1 cellular context compared by ENCODE assay signal in genomic region chr16:87387942-87388817, GRCh38.
TF ChIP-seq lines count a peak whose summit lies in the region.

No MANE protein-coding gene starts in this region.

TF ChIP-seq in GM23338, 12 proteins besides CTCF, POLR2A, EP300 and RAD21:
- TF ChIP-seq ZNF462 (CRISPR knock-in tag; IDR thresholded peaks at IDR 0.05) (no peak), ZNF331 (CRISPR knock-in tag; IDR thresholded peaks at IDR 0.05; ENCODE audit: low read depth) (no peak), STAT1 (IDR thresholded peaks at IDR 0.05; ENCODE audit: unreplicated experiment) (no peak), EZH2 (IDR thresholded peaks at IDR 0.05; ENCODE audit: low read depth, unreplicated experiment) (no peak), CREB1 (CRISPR knock-in tag; IDR thresholded peaks at IDR 0.05; ENCODE audit: low read depth) (peak; percentile 93), EZH2phosphoT487 (IDR thresholded peaks at IDR 0.05; ENCODE audit: unreplicated experiment) (no peak), ZNF114 (CRISPR knock-in tag; IDR thresholded peaks at IDR 0.05) (no peak), ETS1 (IDR thresholded peaks at IDR 0.05) (peak; percentile 43), JUNB (IDR thresholded peaks at IDR 0.05; ENCODE audit: unreplicated experiment) (no peak), POLR2AphosphoS5 (IDR thresholded peaks at IDR 0.05; ENCODE audit: low read depth) (peak; percentile 65), NANOG (IDR thresholded peaks at IDR 0.05; ENCODE audit: borderline replicate concordance) (no peak; the same call in 1 of the 2 replicates)
- TF ChIP-seq, protein P1, sequence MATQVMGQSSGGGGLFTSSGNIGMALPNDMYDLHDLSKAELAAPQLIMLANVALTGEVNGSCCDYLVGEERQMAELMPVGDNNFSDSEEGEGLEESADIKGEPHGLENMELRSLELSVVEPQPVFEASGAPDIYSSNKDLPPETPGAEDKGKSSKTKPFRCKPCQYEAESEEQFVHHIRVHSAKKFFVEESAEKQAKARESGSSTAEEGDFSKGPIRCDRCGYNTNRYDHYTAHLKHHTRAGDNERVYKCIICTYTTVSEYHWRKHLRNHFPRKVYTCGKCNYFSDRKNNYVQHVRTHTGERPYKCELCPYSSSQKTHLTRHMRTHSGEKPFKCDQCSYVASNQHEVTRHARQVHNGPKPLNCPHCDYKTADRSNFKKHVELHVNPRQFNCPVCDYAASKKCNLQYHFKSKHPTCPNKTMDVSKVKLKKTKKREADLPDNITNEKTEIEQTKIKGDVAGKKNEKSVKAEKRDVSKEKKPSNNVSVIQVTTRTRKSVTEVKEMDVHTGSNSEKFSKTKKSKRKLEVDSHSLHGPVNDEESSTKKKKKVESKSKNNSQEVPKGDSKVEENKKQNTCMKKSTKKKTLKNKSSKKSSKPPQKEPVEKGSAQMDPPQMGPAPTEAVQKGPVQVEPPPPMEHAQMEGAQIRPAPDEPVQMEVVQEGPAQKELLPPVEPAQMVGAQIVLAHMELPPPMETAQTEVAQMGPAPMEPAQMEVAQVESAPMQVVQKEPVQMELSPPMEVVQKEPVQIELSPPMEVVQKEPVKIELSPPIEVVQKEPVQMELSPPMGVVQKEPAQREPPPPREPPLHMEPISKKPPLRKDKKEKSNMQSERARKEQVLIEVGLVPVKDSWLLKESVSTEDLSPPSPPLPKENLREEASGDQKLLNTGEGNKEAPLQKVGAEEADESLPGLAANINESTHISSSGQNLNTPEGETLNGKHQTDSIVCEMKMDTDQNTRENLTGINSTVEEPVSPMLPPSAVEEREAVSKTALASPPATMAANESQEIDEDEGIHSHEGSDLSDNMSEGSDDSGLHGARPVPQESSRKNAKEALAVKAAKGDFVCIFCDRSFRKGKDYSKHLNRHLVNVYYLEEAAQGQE (IDR thresholded peaks at IDR 0.05; ENCODE audit: unreplicated experiment), result no peak
